In the genomic region with DNA sequence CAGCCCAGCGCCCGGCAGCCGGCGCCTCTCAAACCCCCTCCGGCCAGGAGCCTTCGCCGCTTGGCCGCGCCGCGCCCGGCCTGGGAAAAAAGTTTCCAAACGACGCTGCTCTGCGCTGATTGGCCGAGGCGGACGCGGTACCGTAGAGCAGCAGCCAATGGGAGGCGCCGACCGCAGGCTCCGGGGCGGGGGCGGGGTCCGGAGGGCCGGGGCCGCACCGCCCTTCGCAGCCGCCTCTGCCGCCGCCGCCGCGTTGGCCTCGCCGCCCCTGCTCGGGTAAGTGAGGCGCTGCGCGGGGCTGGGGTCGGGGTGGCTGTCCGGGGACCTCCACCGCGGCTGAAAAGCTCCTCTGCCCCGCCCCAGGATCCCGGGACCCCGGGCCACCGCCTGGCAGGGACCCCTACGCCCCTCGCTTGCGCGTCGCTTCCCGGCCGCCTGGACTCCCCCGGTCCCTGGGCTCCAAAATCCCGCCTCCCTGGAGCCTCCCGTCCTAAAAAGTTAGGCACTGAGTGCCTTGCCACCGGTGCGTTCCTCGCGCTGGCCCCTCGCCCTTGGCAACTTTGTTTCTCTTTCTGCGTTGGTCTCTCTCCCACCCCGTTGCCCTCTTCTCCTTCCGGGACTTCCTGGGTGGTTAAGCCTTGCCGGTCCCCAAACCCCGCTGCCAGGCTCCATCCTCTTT, we compare ENCODE assay signal across 8 cellular contexts. TPM values are rescaled to one million over a fixed set of nuclear protein-coding genes. Genes with fewer than 3 reads are reported as not detected.
DNase-seq lines count a peak whose midpoint lies in the region; FAIRE-seq and TF ChIP-seq lines count a peak whose summit lies in the region.

A gene with protein sequence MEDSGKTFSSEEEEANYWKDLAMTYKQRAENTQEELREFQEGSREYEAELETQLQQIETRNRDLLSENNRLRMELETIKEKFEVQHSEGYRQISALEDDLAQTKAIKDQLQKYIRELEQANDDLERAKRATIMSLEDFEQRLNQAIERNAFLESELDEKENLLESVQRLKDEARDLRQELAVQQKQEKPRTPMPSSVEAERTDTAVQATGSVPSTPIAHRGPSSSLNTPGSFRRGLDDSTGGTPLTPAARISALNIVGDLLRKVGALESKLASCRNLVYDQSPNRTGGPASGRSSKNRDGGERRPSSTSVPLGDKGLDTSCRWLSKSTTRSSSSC (plus strand): TSS at position 227 of the 679 bp plus-strand sequence. CDS start 14,534 bp downstream, outside the sequence.

- in situ Hi-C loops in SK-MEL-5 (cut with HindIII; ENCODE audit: low pct_unique_long_range_greater_than_20kb, low sequenced_read_pairs): no loop called here

- FAIRE-seq in frontal cortex (lab: Jason Lieb, UNC): no peak

- no peak for TF ChIP-seq CTCF in Loucy (conservative IDR thresholded peaks at IDR 0.05; ENCODE audit: low read length)

- H2AK5ac ChIP-seq in neuronal stem cell (ENCODE audit: low read depth, low read length): peak within 1 kb of the TSS; percentile 63

- no peaks in the 10 kb centered on the region for H3F3A ChIP-seq in Loucy (ENCODE audit: low read depth)

- peak within 1 kb of the TSS; percentile 82 for H3K14ac ChIP-seq in neuronal stem cell (ENCODE audit: low read length)

- WGBS in neuronal stem cell (ENCODE audit: extremely low coverage in 2 of 2, insufficient read length in 2 of 2, insufficient replicate concordance in 1 of 2), 2 donors: no CpG with 5 or more reads among the region's 71 CpGs

- H3K27me3 ChIP-seq in Loucy (ENCODE audit: insufficient read depth, low read length, poor library complexity, severe bottlenecking): no peaks in the 10 kb centered on the region
- H3K27me3 ChIP-seq in neuronal stem cell (ENCODE audit: control insufficient read depth in 3 of 3, insufficient read depth in 3 of 3, low read depth in 1 of 3, low read length in 3 of 3): no peaks in the 10 kb centered on the region

- peak within 1 kb of the TSS; percentile 97 for H2BK15ac ChIP-seq in neuronal stem cell (ENCODE audit: low read length)

- H3K27ac ChIP-seq in neuronal stem cell (replicated peaks; ENCODE audit: low read length): peak within 1 kb of the TSS; percentile 58

- H3K9me3 ChIP-seq in ES-I3 (ENCODE audit: control insufficient read depth, insufficient read depth, low read length) (no peaks in the 10 kb centered on the region), Loucy (ENCODE audit: insufficient read depth, low read depth, low read length) (no peaks in the 10 kb centered on the region), neuronal stem cell (replicated peaks in 1 of 2; ENCODE audit: control insufficient read depth in 2 of 2, insufficient read depth in 1 of 2, low read depth in 1 of 2, low read length in 2 of 2) (no peaks in the 10 kb centered on the region)

- peak within 1 kb of the TSS; percentile 97 for H3K18ac ChIP-seq in neuronal stem cell (ENCODE audit: low read length)

- H3K79me2 ChIP-seq in Loucy (ENCODE audit: insufficient read depth, low read length): peaks cover 54% of the 10 kb centered on the region

- peak within 1 kb of the TSS; percentile 76 for H3K4ac ChIP-seq in neuronal stem cell (ENCODE audit: low read length)

- H3K4me1 ChIP-seq in ES-I3 (ENCODE audit: insufficient read depth, low read length) (no peaks in the 10 kb centered on the region; the same call in 1 of the 2 replicates), Loucy (ENCODE audit: insufficient read depth, low read length, poor library complexity, severe bottlenecking) (peaks cover 13% of the 10 kb centered on the region), neuronal stem cell (ENCODE audit: control insufficient read depth in 2 of 2, insufficient read depth in 1 of 2, low read depth in 1 of 2, low read length in 2 of 2) (peaks cover 3 to 4% of the 10 kb centered on the region in 2 donors)

- H3K4me2 ChIP-seq in Loucy (ENCODE audit: low read depth, low read length, poor library complexity, severe bottlenecking) (peak within 1 kb of the TSS; percentile 90), neuronal stem cell (ENCODE audit: insufficient read depth, low read length, poor library complexity, severe bottlenecking) (peak within 1 kb of the TSS; percentile 83)

- H2AFZ ChIP-seq in Loucy (ENCODE audit: low read length): peak within 1 kb of the TSS; percentile 88
- peak within 1 kb of the TSS; percentile 91 for H2AFZ ChIP-seq in neuronal stem cell (ENCODE audit: low read length)

- H4K91ac ChIP-seq in neuronal stem cell (ENCODE audit: low read depth, low read length, poor library complexity): no peak within 1 kb of the TSS

- peak within 1 kb of the TSS; percentile 92 for H3K4me3 ChIP-seq in Loucy (ENCODE audit: low read length, poor library complexity, severe bottlenecking)
- H3K4me3 ChIP-seq in neuronal stem cell (ENCODE audit: low read length in 2 of 2): peak within 1 kb of the TSS; percentile 92

- H4K8ac ChIP-seq in neuronal stem cell (ENCODE audit: low read depth, low read length): no peak within 1 kb of the TSS

- H2BK5ac ChIP-seq in neuronal stem cell (ENCODE audit: low read length): no peak within 1 kb of the TSS

- no peak within 1 kb of the TSS for H2BK120ac ChIP-seq in neuronal stem cell (ENCODE audit: low read depth, low read length)

- H3K79me1 ChIP-seq in neuronal stem cell (ENCODE audit: low read depth, low read length): peaks cover 6% of the 10 kb centered on the region

- H3K36me3 ChIP-seq in ES-I3 (ENCODE audit: insufficient read depth, low read length): peaks cover 3% of the 10 kb centered on the region; the same call in 1 of the 2 replicates
- no peaks in the 10 kb centered on the region for H3K36me3 ChIP-seq in Loucy (ENCODE audit: insufficient read depth, low read length)
- peaks cover 3 to 14% of the 10 kb centered on the region in 2 donors for H3K36me3 ChIP-seq in neuronal stem cell (replicated peaks in 1 of 2; ENCODE audit: control insufficient read depth in 2 of 2, insufficient read depth in 2 of 2, low read length in 2 of 2)

- H2BK12ac ChIP-seq in neuronal stem cell (ENCODE audit: low read length): no peak within 1 kb of the TSS

- H3K9ac ChIP-seq in ES-I3 (ENCODE audit: low read depth, low read length): peak within 1 kb of the TSS; percentile 86
- peak within 1 kb of the TSS; percentile 88 for H3K9ac ChIP-seq in Loucy (ENCODE audit: low read depth, low read length, poor library complexity, severe bottlenecking)
- H3K9ac ChIP-seq in neuronal stem cell (ENCODE audit: low read depth, low read length, poor library complexity): peak within 1 kb of the TSS; percentile 95

- DNase-seq in H4 (ENCODE audit: low spot score) (peak; percentile 75), SK-MEL-5 (ENCODE audit: low read depth, low spot score) (peak; percentile 90), frontal cortex (ENCODE audit: low spot score in 2 of 2) (peak; percentile 96 to 99), neuronal stem cell (ENCODE audit: low spot score) (peak; percentile 93), stromal cell of bone marrow (ENCODE audit: low read depth) (peak; percentile 83)
- DNase-seq in activated naive CD4-positive, alpha-beta T cell (lab: John Stamatoyannopoulos, UW): peak; percentile 57 to 80 (median 66)

- H3K9me2 ChIP-seq in Loucy (replicated peaks; ENCODE audit: low read depth, low read length): no peaks in the 10 kb centered on the region

- peaks cover 9% of the 10 kb centered on the region for H4K20me1 ChIP-seq in Loucy (ENCODE audit: insufficient read depth, low read length, poor library complexity, severe bottlenecking)

- H3K23ac ChIP-seq in neuronal stem cell (ENCODE audit: low read depth, low read length, poor library complexity): peak within 1 kb of the TSS; percentile 65

RNA-seq across cellular contexts. Expression of the gene that starts here (rescaled TPM):
- total RNA-seq in H4 (2014; rRNA removed; shearing (Covaris generic)): 19.7 and 20.4 TPM in 2 replicates
- 23.5 and 30.2 TPM in 2 replicates for total RNA-seq in SK-MEL-5 (2014; rRNA removed; shearing (Covaris generic))
- 66.5 and 68.3 TPM in 2 replicates for polyA plus RNA-seq in SK-MEL-5 (2015; cell fraction: cytosol; rRNA removed)
- polyA plus RNA-seq in SK-MEL-5 (2015; cell fraction: nucleus; rRNA removed): 20.6 TPM in 2 replicates
- 4.1 TPM for total RNA-seq in frontal cortex
- polyA plus RNA-seq in neuronal stem cell (2013, experiment 1 of 2): 50.4 TPM
- polyA plus RNA-seq in neuronal stem cell (2013, experiment 2 of 2): 51.2 TPM

Comparison
In these comparisons a context has a peak if more than half of its experiments do, and no peak if none do; other contexts are left out.
1. Peak in every context shown above with its lines: DNase-seq, H3K4me3 ChIP-seq and H3K27ac ChIP-seq.